Comparison of ENCODE assay signal across 37 cellular contexts in genomic region chr5:107047048-107047447, GRCh38.
"Had no signal": no experiment of that assay in that cellular context is flagged by ENCODE, and none has a peak within 500 bp of the region (broad histone marks: within the 10 kb centered on the region; RNA-seq: fewer than 3 reads in every experiment).

No MANE protein-coding gene starts in this region.

- H3K4me3 ChIP-seq: MG63 had no signal

- H3K36me3 ChIP-seq: MG63 had no signal

- DNase-seq: Karpas-422, Kasumi-1, MG63, MM.1S, MV-4-11, NCI-H1048, NCI-H1092, NCI-H1092 treated with DMSO at 0.1 percent for 48 hours, NCI-H1105, NCI-H1105 treated with DMSO at 0.1 percent for 48 hours, NCI-H1417, NCI-H1417 treated with DMSO at 0.1 percent for 48 hours, NCI-H1436, NCI-H1436 treated with DMSO at 0.1 percent for 48 hours, NCI-H146, NCI-H1694, NCI-H1694 treated with DMSO at 0.1 percent for 48 hours, NCI-H187, NCI-H187 treated with DMSO at 0.1 percent for 48 hours, NCI-H1930, NCI-H2029, NCI-H2029 treated with DMSO at 0.1 percent for 48 hours, NCI-H2081, NCI-H2081 treated with DMSO at 0.1 percent for 48 hours, NCI-H2107, NCI-H2171, NCI-H2171 treated with DMSO at 0.1 percent for 48 hours, NCI-H2227 treated with DMSO at 0.1 percent for 48 hours, NCI-H226, NCI-H345, NCI-H446, NCI-H446 treated with DMSO at 0.1 percent for 48 hours, NCI-H510A, NCI-H510A treated with DMSO at 0.1 percent for 48 hours, NCI-H524, NCI-H524 treated with DMSO at 0.1 percent for 48 hours, NCI-H526 had no signal
